In the genomic region with DNA sequence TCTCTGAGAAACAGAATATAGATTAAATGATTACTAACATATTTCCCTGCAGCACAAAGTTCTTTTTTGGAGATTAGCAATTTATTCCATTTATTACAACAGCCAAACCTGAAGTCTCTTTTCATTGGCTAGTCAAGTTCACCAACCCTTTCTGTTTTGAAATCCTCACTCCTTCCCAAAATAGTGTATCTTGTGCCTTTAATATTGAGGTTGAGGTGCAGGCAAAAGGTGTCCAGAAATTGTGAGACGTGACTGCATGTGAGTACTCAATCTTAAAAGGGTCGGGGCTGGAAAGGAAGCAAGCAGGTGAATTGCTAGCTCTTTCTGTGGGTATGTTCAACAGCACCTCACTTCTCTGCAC, we compare ENCODE assay signal across 9 cellular contexts. TPM values are rescaled to one million over a fixed set of nuclear protein-coding genes. Genes with fewer than 3 reads are reported as not detected.
DNase-seq lines count a peak whose midpoint lies in the region; ATAC-seq and TF ChIP-seq lines count a peak whose summit lies in the region.
"Had no signal": no experiment of that assay in that cellular context is flagged by ENCODE, and none has a peak within 500 bp of the region (broad histone marks: within the 10 kb centered on the region; RNA-seq: fewer than 3 reads in every experiment).

No MANE protein-coding gene starts in this region.

- intact Hi-C loops in activated CD4-positive, alpha-beta memory T cell treated with anti-CD3 and anti-CD28 coated beads for 36 hours (cut with micrococcal nuclease): loop anchor here (2.0 kb wide), 2 partner anchors 151 to 293 kb away; no protein-coding TSS in a partner anchor
- intact Hi-C loops in left ventricle myocardium inferior (cut with micrococcal nuclease): no loop called here

- H3K36me3 Mint-ChIP-seq in activated CD4-positive, alpha-beta memory T cell treated with anti-CD3 and anti-CD28 coated beads for 36 hours: no peaks in the 10 kb centered on the region

- no peak for TF ChIP-seq CTCF in left ventricle myocardium inferior (IDR thresholded peaks at IDR 0.05; ENCODE audit: borderline replicate concordance)

- H3K9me3 Mint-ChIP-seq in activated CD4-positive, alpha-beta memory T cell treated with anti-CD3 and anti-CD28 coated beads for 36 hours: no peaks in the 10 kb centered on the region

- peaks cover 48% of the 10 kb centered on the region for H3K4me1 ChIP-seq in HUES6 (ENCODE audit: control insufficient read depth, insufficient read depth, low read length)
- peaks cover 58% of the 10 kb centered on the region for H3K4me1 ChIP-seq in left ventricle myocardium inferior
- H3K4me1 ChIP-seq in skeletal muscle tissue (ENCODE audit: control insufficient read depth in 3 of 3, insufficient read depth in 3 of 3, low read length in 3 of 3): peaks cover 21 to 27% (median 23%) of the 10 kb centered on the region in 3 donors

- no peaks in the 10 kb centered on the region for H3K27me3 Mint-ChIP-seq in activated CD4-positive, alpha-beta memory T cell treated with anti-CD3 and anti-CD28 coated beads for 36 hours

- H3K27me3 ChIP-seq in HUES6 (ENCODE audit: control insufficient read depth, insufficient read depth, low read length) (no peaks in the 10 kb centered on the region), left ventricle myocardium inferior (ENCODE audit: low read depth) (no peaks in the 10 kb centered on the region), skeletal muscle tissue (ENCODE audit: control insufficient read depth in 3 of 3, insufficient read depth in 3 of 3, low read length in 3 of 3) (no peaks in the 10 kb centered on the region)

- H3K4me3 ChIP-seq in HUES6 (ENCODE audit: low read depth, low read length): no peak overlapping the region
- H3K4me3 ChIP-seq in left ventricle myocardium inferior: peak overlapping the region; percentile 24
- H3K4me3 ChIP-seq in skeletal muscle tissue (ENCODE audit: low read length in 3 of 3): peak overlapping the region; percentile 16 to 54 (median 24)

- CTCF ChIA-PET in activated CD4-positive, alpha-beta memory T cell treated with anti-CD3 and anti-CD28 coated beads for 36 hours (lab: Charles Lee): interaction anchor here (0.9 kb wide), 1 partner anchor 250 kb away, joined by 3 read pairs; no protein-coding TSS in a partner anchor

- ATAC-seq in HG03469 (IDR thresholded peaks at IDR 0.05; ENCODE audit: unreplicated experiment): no peak

- H3K27ac Mint-ChIP-seq in activated CD4-positive, alpha-beta memory T cell treated with anti-CD3 and anti-CD28 coated beads for 36 hours: peak overlapping the region; percentile 20

- no peak overlapping the region for H3K4me3 Mint-ChIP-seq in activated CD4-positive, alpha-beta memory T cell treated with anti-CD3 and anti-CD28 coated beads for 36 hours

- H3K9ac ChIP-seq in HUES6 (ENCODE audit: low read length) (no peak overlapping the region), skeletal muscle tissue (ENCODE audit: low read depth in 1 of 3, low read length in 3 of 3) (peak overlapping the region in 1 of 3 donors; percentile 47)

- no peak for DNase-seq in activated CD4-positive, alpha-beta memory T cell treated with anti-CD3 and anti-CD28 coated beads for 36 hours
- DNase-seq in left ventricle myocardium inferior (no peak), NCI-H2107 treated with DMSO at 0.1 percent for 48 hours (lab: John Stamatoyannopoulos, UW; ENCODE audit: unreplicated experiment) (no peak), OCI-M2 (lab: John Stamatoyannopoulos, UW; ENCODE audit: unreplicated experiment) (no peak), CD1c-positive myeloid dendritic cell (ENCODE audit: extremely low spot score) (no peak)
- DNase-seq: activated CD8-positive, alpha-beta memory T cell treated with anti-CD3 and anti-CD28 coated beads for 24 hours had no signal

- POLR2A ChIA-PET in activated CD4-positive, alpha-beta memory T cell treated with anti-CD3 and anti-CD28 coated beads for 36 hours (lab: Charles Lee): no interaction called here

- H3K9me3 ChIP-seq in HUES6 (ENCODE audit: control insufficient read depth, insufficient read depth, low read depth, low read length): no peaks in the 10 kb centered on the region
- no peaks in the 10 kb centered on the region for H3K9me3 ChIP-seq in left ventricle myocardium inferior (replicated peaks)
- H3K9me3 ChIP-seq in skeletal muscle tissue (ENCODE audit: control insufficient read depth in 3 of 3, low read length in 3 of 3): no peaks in the 10 kb centered on the region

- H3K36me3 ChIP-seq in HUES6 (ENCODE audit: control insufficient read depth, insufficient read depth, low read length) (no peaks in the 10 kb centered on the region), left ventricle myocardium inferior (no peaks in the 10 kb centered on the region), skeletal muscle tissue (ENCODE audit: control insufficient read depth in 3 of 3, insufficient read depth in 3 of 3, low read length in 3 of 3) (no peaks in the 10 kb centered on the region)

- H3K4me1 Mint-ChIP-seq in activated CD4-positive, alpha-beta memory T cell treated with anti-CD3 and anti-CD28 coated beads for 36 hours (ENCODE audit: low read depth): peaks cover 76% of the 10 kb centered on the region

- peak overlapping the region; percentile 58; the same call in 1 of the 2 replicates for H3K27ac ChIP-seq in HUES6 (ENCODE audit: low read depth, low read length)
- peak overlapping the region; percentile 75 for H3K27ac ChIP-seq in left ventricle myocardium inferior (replicated peaks)
- peak overlapping the region; percentile 38 for H3K27ac ChIP-seq in skeletal muscle tissue (ENCODE audit: low read depth, low read length)

RNA-seq across cellular contexts. Expression of gene FOXN3, which starts 11.1 kb away (rescaled TPM):
- total RNA-seq in activated CD4-positive, alpha-beta memory T cell treated with anti-CD3 and anti-CD28 coated beads for 36 hours: 10 to 100 TPM; 59.1 to 63.5 TPM
- total RNA-seq in left ventricle myocardium inferior: 120 TPM
- 31.8 TPM for total RNA-seq in skeletal muscle tissue
